In genomic region chr22:18070556-18071306, GRCh38 we compare ENCODE assay signal across 10 cellular contexts. TPM values are rescaled to one million over a fixed set of nuclear protein-coding genes. Genes with fewer than 3 reads are reported as not detected.
DNase-seq lines count a peak whose midpoint lies in the region; ATAC-seq and TF ChIP-seq lines count a peak whose summit lies in the region.
"Had no signal": no experiment of that assay in that cellular context is flagged by ENCODE, and none has a peak within 500 bp of the region (broad histone marks: within the 10 kb centered on the region; RNA-seq: fewer than 3 reads in every experiment).

No MANE protein-coding gene starts in this region.

- H3K4me2 ChIP-seq in DND-41 (ENCODE audit: insufficient read depth, low read length) = no peak overlapping the region

- ATAC-seq in DND-41 (ENCODE audit: insufficient read depth, low read depth) (no peak), HG03354 (IDR thresholded peaks at IDR 0.05; ENCODE audit: poor library complexity, severe bottlenecking, unreplicated experiment) (no peak)
- no peak for ATAC-seq in natural killer cell treated with Interleukin-12 subunit alpha and Interleukin-12 subunit beta and Interleukin-15 and Interleukin-18, amount 100 ng/mL, for 72 hours

- H2AFZ ChIP-seq in DND-41 (ENCODE audit: low read depth, low read length) = no peak overlapping the region

- H3K4me3 Mint-ChIP-seq in HFFc6 (no peak overlapping the region), osteocyte (ENCODE audit: unreplicated experiment) (no peak overlapping the region)
- no peak overlapping the region for H3K4me3 Mint-ChIP-seq in natural killer cell treated with Interleukin-12 subunit alpha and Interleukin-12 subunit beta and Interleukin-15 and Interleukin-18, amount 100 ng/mL, for 72 hours

- peaks cover 6% of the 10 kb centered on the region for H3K27me3 Mint-ChIP-seq in HFFc6 (ENCODE audit: insufficient read depth)
- H3K27me3 Mint-ChIP-seq in osteocyte (ENCODE audit: unreplicated experiment) = no peaks in the 10 kb centered on the region
- H3K27me3 Mint-ChIP-seq in natural killer cell treated with Interleukin-12 subunit alpha and Interleukin-12 subunit beta and Interleukin-15 and Interleukin-18, amount 100 ng/mL, for 72 hours = peaks cover 25 to 35% of the 10 kb centered on the region in 2 donors

- no peaks in the 10 kb centered on the region for H3K79me2 ChIP-seq in DND-41 (ENCODE audit: insufficient read depth, low read length)

- H4K20me1 ChIP-seq in DND-41 (ENCODE audit: insufficient read depth, low read length) = no peaks in the 10 kb centered on the region

- H3K27ac ChIP-seq in DND-41 (ENCODE audit: low read length) = no peak overlapping the region

- DNase-seq in DND-41 (peak; percentile 21), HFFc6 (no peak), cardiac fibroblast (ENCODE audit: low read depth in 2 of 2) (no peak), osteocyte (ENCODE audit: extremely low spot score, unreplicated experiment) (no peak), NCI-H524 (lab: John Stamatoyannopoulos, UW) (no peak)
- no peak for DNase-seq in natural killer cell treated with Interleukin-12 subunit alpha and Interleukin-12 subunit beta and Interleukin-15 and Interleukin-18, amount 100 ng/mL, for 72 hours (ENCODE audit: low spot score)
- DNase-seq: activated CD4-positive, alpha-beta T cell treated with anti-CD3 and anti-CD28 coated beads for 4 hours; kidney; posterior cingulate gyrus had no signal

- no peaks in the 10 kb centered on the region for H3K4me1 ChIP-seq in DND-41 (ENCODE audit: insufficient read depth, low read length)

- H3K9me3 Mint-ChIP-seq in HFFc6 = no peaks in the 10 kb centered on the region
- no peaks in the 10 kb centered on the region for H3K9me3 Mint-ChIP-seq in osteocyte (ENCODE audit: unreplicated experiment)
- no peaks in the 10 kb centered on the region for H3K9me3 Mint-ChIP-seq in natural killer cell treated with Interleukin-12 subunit alpha and Interleukin-12 subunit beta and Interleukin-15 and Interleukin-18, amount 100 ng/mL, for 72 hours

- TF ChIP-seq CTCF in DND-41 (IDR thresholded peaks at IDR 0.05; ENCODE audit: borderline replicate concordance, extremely low read depth, low read length, poor library complexity, severe bottlenecking) (peak; percentile 53), HFFc6 (IDR thresholded peaks at IDR 0.05) (peak; percentile 72), cardiac fibroblast (IDR thresholded peaks at IDR 0.05; ENCODE audit: low read depth, low read length) (peak; percentile 19), osteocyte (IDR thresholded peaks at IDR 0.05) (peak; percentile 32)

- H3K36me3 ChIP-seq in DND-41 (ENCODE audit: insufficient read depth, low read length) = no peaks in the 10 kb centered on the region

- no peaks in the 10 kb centered on the region for H3K9me3 ChIP-seq in DND-41 (ENCODE audit: insufficient read depth, low read length, severe bottlenecking)

- no peak overlapping the region for H3K27ac Mint-ChIP-seq in HFFc6
- no peak overlapping the region for H3K27ac Mint-ChIP-seq in osteocyte (ENCODE audit: unreplicated experiment)
- no peak overlapping the region for H3K27ac Mint-ChIP-seq in natural killer cell treated with Interleukin-12 subunit alpha and Interleukin-12 subunit beta and Interleukin-15 and Interleukin-18, amount 100 ng/mL, for 72 hours

- peaks cover 24% of the 10 kb centered on the region for H3K27me3 ChIP-seq in DND-41 (ENCODE audit: insufficient read depth, low read length, poor library complexity)

- H3K36me3 Mint-ChIP-seq in HFFc6 (ENCODE audit: low read depth) (no peaks in the 10 kb centered on the region), osteocyte (ENCODE audit: unreplicated experiment) (no peaks in the 10 kb centered on the region)
- no peaks in the 10 kb centered on the region for H3K36me3 Mint-ChIP-seq in natural killer cell treated with Interleukin-12 subunit alpha and Interleukin-12 subunit beta and Interleukin-15 and Interleukin-18, amount 100 ng/mL, for 72 hours

- H3K4me1 Mint-ChIP-seq in HFFc6 (ENCODE audit: low read depth) = peaks cover 28% of the 10 kb centered on the region
- peaks cover 24% of the 10 kb centered on the region for H3K4me1 Mint-ChIP-seq in osteocyte (ENCODE audit: unreplicated experiment)
- peaks cover 0 to 4% of the 10 kb centered on the region in 2 donors for H3K4me1 Mint-ChIP-seq in natural killer cell treated with Interleukin-12 subunit alpha and Interleukin-12 subunit beta and Interleukin-15 and Interleukin-18, amount 100 ng/mL, for 72 hours (ENCODE audit: low read depth in 2 of 2)

- H3K4me3 ChIP-seq in DND-41 (ENCODE audit: low read depth in 1 of 2, low read length in 2 of 2) (no peak overlapping the region), cardiac fibroblast (replicated peaks in 1 of 2; ENCODE audit: low read depth in 2 of 2, low read length in 2 of 2) (no peak overlapping the region)

- no peak overlapping the region for H3K9ac ChIP-seq in DND-41 (ENCODE audit: low read depth, low read length)

RNA-seq across cellular contexts. Expression of gene PEX26, which starts 7.1 kb away (rescaled TPM):
- 10 to 100 TPM; 38.9 to 49.8 (median 43.5) TPM for total RNA-seq in HFFc6 (2021; fragmentation: NEBNext Ultra II Directional; extraction: Animal tissue kit (Norgen Biotek cat#: 25700))
- total RNA-seq in osteocyte = 43.3 and 43.5 TPM in 2 replicates
- 10 to 100 TPM; 44.6 to 63.5 TPM for total RNA-seq in natural killer cell treated with Interleukin-12 subunit alpha and Interleukin-12 subunit beta and Interleukin-15 and Interleukin-18, amount 100 ng/mL, for 72 hours

RNA-seq across cellular contexts. Expression of gene TUBA8, which starts 39.9 kb away (rescaled TPM):
- under 1 TPM; 0.14 to 0.43 (median 0.29) TPM for total RNA-seq in HFFc6 (2021; fragmentation: NEBNext Ultra II Directional; extraction: Animal tissue kit (Norgen Biotek cat#: 25700))
- 1.8 TPM in 2 replicates for total RNA-seq in osteocyte
- 1 to 10 TPM; 3.0 to 3.1 TPM for total RNA-seq in natural killer cell treated with Interleukin-12 subunit alpha and Interleukin-12 subunit beta and Interleukin-15 and Interleukin-18, amount 100 ng/mL, for 72 hours

RNA-seq across cellular contexts. Expression of gene MICAL3, which starts 46.4 kb away (rescaled TPM):
- total RNA-seq in HFFc6 (2021; fragmentation: NEBNext Ultra II Directional; extraction: Animal tissue kit (Norgen Biotek cat#: 25700)) = 10 to 100 TPM; 38.6 to 44.1 (median 39.7) TPM
- total RNA-seq in osteocyte = 44.2 and 47.9 TPM in 2 replicates
- 10 to 100 TPM; 52.7 to 62.1 TPM for total RNA-seq in natural killer cell treated with Interleukin-12 subunit alpha and Interleukin-12 subunit beta and Interleukin-15 and Interleukin-18, amount 100 ng/mL, for 72 hours

Comparison
In these comparisons a context has a peak if more than half of its experiments do, and no peak if none do; other contexts are left out.
1. CTCF ChIP-seq: peak in every context shown above with its lines; median percentile 72 in HFFc6; 53 in DND-41; 32 in osteocyte; 19 in cardiac fibroblast.